ENCODE assay signal across 17 cellular contexts in genomic region chr11:203945-204586, GRCh38. TPM values are rescaled to one million over a fixed set of nuclear protein-coding genes. Genes with fewer than 3 reads are reported as not detected.
DNase-seq lines count a peak whose midpoint lies in the region; ATAC-seq and TF ChIP-seq lines count a peak whose summit lies in the region.
"Had no signal": no experiment of that assay in that cellular context is flagged by ENCODE, and none has a peak within 500 bp of the region (broad histone marks: within the 10 kb centered on the region; RNA-seq: fewer than 3 reads in every experiment).

No MANE protein-coding gene starts in this region.

- no peak overlapping the region for H3K27ac ChIP-seq in coronary artery
- peak overlapping the region; percentile 36 for H3K27ac ChIP-seq in psoas muscle
- H3K27ac ChIP-seq: foreskin keratinocyte, thoracic aorta had no signal

- no peaks in the 10 kb centered on the region for H3K27me3 ChIP-seq in psoas muscle (ENCODE audit: insufficient read depth in 3 of 3, low read length in 2 of 3)
- H3K27me3 ChIP-seq: foreskin keratinocyte had no signal

- H3K27ac Mint-ChIP-seq in activated CD4-positive, alpha-beta T cell treated with anti-CD3 and anti-CD28 coated beads for 36 hours: peak overlapping the region; percentile 76
- peak overlapping the region; percentile 91 for H3K27ac Mint-ChIP-seq in T-helper 17 cell

- H3K4me1 Mint-ChIP-seq in activated CD4-positive, alpha-beta T cell treated with anti-CD3 and anti-CD28 coated beads for 36 hours: peaks cover 54% of the 10 kb centered on the region
- peaks cover 37% of the 10 kb centered on the region for H3K4me1 Mint-ChIP-seq in T-helper 17 cell

- no peak overlapping the region for H3K4me3 Mint-ChIP-seq in activated CD4-positive, alpha-beta T cell treated with anti-CD3 and anti-CD28 coated beads for 36 hours
- H3K4me3 Mint-ChIP-seq in T-helper 17 cell: peak overlapping the region; percentile 47

- H3K4me3 ChIP-seq in coronary artery (no peak overlapping the region), psoas muscle (no peak overlapping the region)
- H3K4me3 ChIP-seq: thoracic aorta had no signal

- no peaks in the 10 kb centered on the region for H3K9me3 Mint-ChIP-seq in activated CD4-positive, alpha-beta T cell treated with anti-CD3 and anti-CD28 coated beads for 36 hours (ENCODE audit: low read depth)

- no peak for DNase-seq in activated CD4-positive, alpha-beta T cell treated with anti-CD3 and anti-CD28 coated beads for 36 hours
- DNase-seq in activated CD4-positive, alpha-beta T cell treated with anti-CD3 and anti-CD28 coated beads, Interleukin-2, amount 50 U/mL, for 4 hours: no peak
- no peak for DNase-seq in T-helper 17 cell
- DNase-seq in coronary artery (ENCODE audit: low spot score): peak; percentile 70
- DNase-seq in psoas muscle: no peak
- no peak for DNase-seq in glomerular visceral epithelial cell (ENCODE audit: extremely low spot score)
- DNase-seq in SHP77 treated with DMSO at 0.1 percent for 48 hours (lab: John Stamatoyannopoulos, UW): no peak
- DNase-seq in NCI-H1048 (lab: John Stamatoyannopoulos, UW): no peak
- DNase-seq: 8988T, anterior cingulate cortex, COR-L47, foreskin keratinocyte, NCI-H1105 treated with DMSO at 0.1 percent for 48 hours, NCI-H345 had no signal

- H3K36me3 ChIP-seq in psoas muscle (ENCODE audit: insufficient read depth in 1 of 2, low read depth in 1 of 2): peaks cover 0 to 54% of the 10 kb centered on the region in 2 donors

- H3K36me3 Mint-ChIP-seq in activated CD4-positive, alpha-beta T cell treated with anti-CD3 and anti-CD28 coated beads for 36 hours (ENCODE audit: low read depth): peaks cover 58% of the 10 kb centered on the region
- peaks cover 5% of the 10 kb centered on the region for H3K36me3 Mint-ChIP-seq in T-helper 17 cell (ENCODE audit: low read depth)

- CTCF ChIA-PET in activated CD4-positive, alpha-beta T cell treated with anti-CD3 and anti-CD28 coated beads for 36 hours (lab: Charles Lee): interaction anchor here (1.2 to 2.7 kb wide), 2 partner anchors 47 to 167 kb away, joined by 5 to 12 read pairs; no protein-coding TSS in a partner anchor

- intact Hi-C loops in activated CD4-positive, alpha-beta T cell treated with anti-CD3 and anti-CD28 coated beads for 36 hours (cut with DNase I, micrococcal nuclease): no loop called here
- intact Hi-C loops in psoas muscle (cut with DNase I): loop anchor here (5.0 to 10.0 kb wide), 2 partner anchors 33 to 301 kb away; partner anchors contain the start of genes PSMD13 (in 1 of the 2), RNH1 (in 1 of the 2) and SIRT3 (in 1 of the 2)

- H3K9me3 ChIP-seq in T-helper 17 cell (ENCODE audit: control insufficient read depth, low read length, poor library complexity, severe bottlenecking): no peaks in the 10 kb centered on the region
- no peaks in the 10 kb centered on the region for H3K9me3 ChIP-seq in psoas muscle
- H3K9me3 ChIP-seq: thoracic aorta had no signal

- TF ChIP-seq CTCF in coronary artery (IDR thresholded peaks at IDR 0.05): no peak
- no peak for TF ChIP-seq CTCF in psoas muscle (IDR thresholded peaks at IDR 0.05)

- no peaks in the 10 kb centered on the region for H3K27me3 Mint-ChIP-seq in activated CD4-positive, alpha-beta T cell treated with anti-CD3 and anti-CD28 coated beads for 36 hours
- no peaks in the 10 kb centered on the region for H3K27me3 Mint-ChIP-seq in T-helper 17 cell

- H3K4me1 ChIP-seq in psoas muscle: peaks cover 10% of the 10 kb centered on the region
- H3K4me1 ChIP-seq: foreskin keratinocyte had no signal

- POLR2A ChIA-PET in activated CD4-positive, alpha-beta T cell treated with anti-CD3 and anti-CD28 coated beads for 36 hours (lab: Charles Lee): interaction anchor here (0.6 kb wide), 1 partner anchor 22 kb away, joined by 3 read pairs; no protein-coding TSS in a partner anchor

- WGBS in psoas muscle, 3 donors: 80 to 86% (median 81%) methylated on average over 4 of the region's 4 CpGs

- ATAC-seq in activated CD4-positive, alpha-beta T cell treated with anti-CD3 and anti-CD28 coated beads for 36 hours: no peak
- no peak for ATAC-seq in T-helper 17 cell
- ATAC-seq in psoas muscle: no peak
- ATAC-seq: foreskin keratinocyte had no signal

RNA-seq across cellular contexts. Expression of gene BET1L, which starts 3.1 kb away (rescaled TPM):
- total RNA-seq in activated CD4-positive, alpha-beta T cell treated with anti-CD3 and anti-CD28 coated beads for 36 hours: 10 to 100 TPM; 45.5 to 49.4 TPM
- total RNA-seq in T-helper 17 cell (10 to 100 TPM; 42.2 to 48.9 TPM), psoas muscle (10 to 100 TPM; 11.8 to 27.7 (median 20.2) TPM)
- polyA plus RNA-seq in psoas muscle: 10 to 100 TPM; 12.1 to 19.9 (median 18.0) TPM

RNA-seq across cellular contexts. Expression of gene RIC8A, which starts 3.4 kb away (rescaled TPM):
- 100 to 1,000 TPM; 104 to 124 TPM for total RNA-seq in activated CD4-positive, alpha-beta T cell treated with anti-CD3 and anti-CD28 coated beads for 36 hours
- total RNA-seq in T-helper 17 cell (10 to 100 TPM; 69.2 to 76.0 TPM), psoas muscle (10 to 100 TPM; 34.4 to 54.8 (median 37.9) TPM)
- polyA plus RNA-seq in psoas muscle: 10 to 100 TPM; 30.2 to 66.9 (median 57.8) TPM

RNA-seq across cellular contexts. Expression of gene SCGB1C1, which starts 11.2 kb away (rescaled TPM):
- not detected for total RNA-seq in activated CD4-positive, alpha-beta T cell treated with anti-CD3 and anti-CD28 coated beads for 36 hours
- total RNA-seq in T-helper 17 cell (not detected), psoas muscle (not detected)
- not detected for polyA plus RNA-seq in psoas muscle
- total RNA-seq: foreskin keratinocyte; OCI-LY7; T-helper 2 cell treated with Interferon-gamma antibody and Interleukin-4, amounts not matched to agents 100 ng/mL and 5 ng/mL, for 36 hours; thoracic aorta had no signal
- polyA plus RNA-seq: foreskin keratinocyte had no signal

RNA-seq across cellular contexts. Expression of gene SIRT3, which starts 32.1 kb away (rescaled TPM):
- 10 to 100 TPM; 19.6 to 23.3 TPM for total RNA-seq in activated CD4-positive, alpha-beta T cell treated with anti-CD3 and anti-CD28 coated beads for 36 hours
- total RNA-seq in T-helper 17 cell (10 to 100 TPM; 17.1 to 17.5 TPM), psoas muscle (10 to 100 TPM; 15.0 to 23.2 (median 16.7) TPM)
- 10 to 100 TPM; 10.4 to 14.7 (median 12.3) TPM for polyA plus RNA-seq in psoas muscle

RNA-seq across cellular contexts. Expression of gene PSMD13, which starts 32.7 kb away (rescaled TPM):
- total RNA-seq in activated CD4-positive, alpha-beta T cell treated with anti-CD3 and anti-CD28 coated beads for 36 hours: 100 to 1,000 TPM; 134 to 212 TPM
- total RNA-seq in T-helper 17 cell: 10 to 100 TPM; 60.6 to 63.6 TPM
- total RNA-seq in psoas muscle: 100 to 1,000 TPM; 108 to 190 (median 149) TPM
- 100 to 1,000 TPM; 171 to 265 (median 258) TPM for polyA plus RNA-seq in psoas muscle

Comparison
In these comparisons a context has a peak if more than half of its experiments do, and no peak if none do; other contexts are left out.
1. intact Hi-C loops: an anchor here in psoas muscle (5.0 to 10.0 kb wide); none called in activated CD4-positive, alpha-beta T cell treated with anti-CD3 and anti-CD28 coated beads for 36 hours.